11 cellular contexts compared by ENCODE assay signal in genomic region chr17:67443931-67444597, GRCh38.
DNase-seq lines count a peak whose midpoint lies in the region; ATAC-seq and TF ChIP-seq lines count a peak whose summit lies in the region.
"Had no signal": no experiment of that assay in that cellular context is flagged by ENCODE, and none has a peak within 500 bp of the region (broad histone marks: within the 10 kb centered on the region; RNA-seq: fewer than 3 reads in every experiment).

No MANE protein-coding gene starts in this region.

- POLR2A ChIA-PET in CD4-positive, alpha-beta memory T cell (lab: Charles Lee; ENCODE audit: partially characterized antibody) = interaction anchor here (0.6 to 6.8 kb wide), 8 partner anchors 8 to 66 kb away, joined by 3 to 274 read pairs (median 60); partner anchors contain the start of gene PITPNC1

- H3K27me3 ChIP-seq in CD4-positive, alpha-beta memory T cell (ENCODE audit: insufficient read depth, low read length) = no peaks in the 10 kb centered on the region
- no peaks in the 10 kb centered on the region for H3K27me3 ChIP-seq in RWPE2 (ENCODE audit: insufficient read depth, poor library complexity, severe bottlenecking)

- intact Hi-C loops in CD4-positive, alpha-beta memory T cell (cut with micrococcal nuclease) = no loop called here

- no peaks in the 10 kb centered on the region for H3K36me3 ChIP-seq in CD4-positive, alpha-beta memory T cell (ENCODE audit: insufficient read depth, low read length)
- 0 out of 2 replicates have a peak, but pooled peaks cover 3% of the 10 kb centered on the region for H3K36me3 ChIP-seq in RWPE2 (ENCODE audit: low read depth)

- peak overlapping the region; percentile 33 to 98 (median 89) for H3K27ac Mint-ChIP-seq in CD4-positive, alpha-beta memory T cell
- H3K27ac Mint-ChIP-seq in nephron progenitor cell = peak overlapping the region; percentile 91

- peaks cover 0 to 9% of the 10 kb centered on the region in 2 donors for H3K36me3 Mint-ChIP-seq in CD4-positive, alpha-beta memory T cell
- no peaks in the 10 kb centered on the region for H3K36me3 Mint-ChIP-seq in nephron progenitor cell (ENCODE audit: low read depth)

- CTCF ChIA-PET in CD4-positive, alpha-beta memory T cell (lab: Charles Lee; ENCODE audit: partially characterized antibody) = interaction anchor here (15.2 kb wide), 1 partner anchor 31 kb away, joined by 198 read pairs; no protein-coding TSS in a partner anchor

- no peaks in the 10 kb centered on the region for H3K9me3 Mint-ChIP-seq in CD4-positive, alpha-beta memory T cell
- H3K9me3 Mint-ChIP-seq in nephron progenitor cell = no peaks in the 10 kb centered on the region

- peaks cover 91% of the 10 kb centered on the region for H3K4me1 ChIP-seq in CD4-positive, alpha-beta memory T cell (ENCODE audit: insufficient read depth, low read length)
- peaks cover 23% of the 10 kb centered on the region for H3K4me1 ChIP-seq in RWPE2 (ENCODE audit: insufficient read depth, poor library complexity, severe bottlenecking)

- no peak for ATAC-seq in RWPE2 (ENCODE audit: low read depth)
- no peak for ATAC-seq in HG02870 (IDR thresholded peaks at IDR 0.05; ENCODE audit: unreplicated experiment)
- ATAC-seq: esophagus mucosa had no signal

- H3K4me3 Mint-ChIP-seq in CD4-positive, alpha-beta memory T cell = peak overlapping the region in 4 of 8 donors; percentile 4 to 72 (median 24)
- no peak overlapping the region for H3K4me3 Mint-ChIP-seq in nephron progenitor cell

- no peak for TF ChIP-seq CTCF in RWPE2 (IDR thresholded peaks at IDR 0.05; ENCODE audit: poor library complexity, severe bottlenecking)
- no peak for TF ChIP-seq CTCF in fibroblast of mammary gland (conservative IDR thresholded peaks at IDR 0.05; ENCODE audit: control insufficient read depth, insufficient read depth, low read depth, low read length)
- no peak for TF ChIP-seq CTCF in nephron progenitor cell (IDR thresholded peaks at IDR 0.05)

- DNase-seq in CD4-positive, alpha-beta memory T cell = no peak
- no peak for DNase-seq in RWPE2 (ENCODE audit: low spot score)
- peak; percentile 89 for DNase-seq in fibroblast of mammary gland (ENCODE audit: low read depth)
- DNase-seq in nephron progenitor cell = peak; percentile 8
- no peak for DNase-seq in stimulated activated CD4-positive, alpha-beta T cell treated with anti-CD3 and anti-CD28 coated beads, Interleukin-4, amount 100 ng/mL, for 4 hours
- DNase-seq in NOMO-1 (lab: John Stamatoyannopoulos, UW; ENCODE audit: unreplicated experiment in 2 of 2) = no peak
- no peak for DNase-seq in germinal center (ENCODE audit: low spot score)
- DNase-seq: EL, T1000 had no signal

- peak overlapping the region; percentile 47 for H3K27ac ChIP-seq in CD4-positive, alpha-beta memory T cell (ENCODE audit: low read depth, low read length)
- H3K27ac ChIP-seq in RWPE2 (ENCODE audit: poor library complexity, severe bottlenecking) = peak overlapping the region; percentile 2

- peaks cover 43 to 93% (median 70%) of the 10 kb centered on the region in 4 donors for H3K4me1 Mint-ChIP-seq in CD4-positive, alpha-beta memory T cell
- peaks cover 47% of the 10 kb centered on the region for H3K4me1 Mint-ChIP-seq in nephron progenitor cell

- no peak overlapping the region for H3K4me3 ChIP-seq in CD4-positive, alpha-beta memory T cell (ENCODE audit: low read length in 2 of 2)
- H3K4me3 ChIP-seq in RWPE2 (ENCODE audit: severe bottlenecking) (no peak overlapping the region), fibroblast of mammary gland (ENCODE audit: control insufficient read depth, low read depth, low read length) (no peak overlapping the region)

- no peaks in the 10 kb centered on the region for H3K9me3 ChIP-seq in CD4-positive, alpha-beta memory T cell (ENCODE audit: control insufficient read depth in 1 of 2, low read length in 2 of 2)
- no peaks in the 10 kb centered on the region for H3K9me3 ChIP-seq in RWPE2 (ENCODE audit: severe bottlenecking)

- H3K27me3 Mint-ChIP-seq in CD4-positive, alpha-beta memory T cell = no peaks in the 10 kb centered on the region
- H3K27me3 Mint-ChIP-seq in nephron progenitor cell (ENCODE audit: low read depth, poor library complexity) = peaks cover 5% of the 10 kb centered on the region

Comparison
In these comparisons a context has a peak if more than half of its experiments do, and no peak if none do; other contexts are left out.
1. DNase-seq: peak in fibroblast of mammary gland (single experiment) and nephron progenitor cell (single experiment); none in CD4-positive, alpha-beta memory T cell (0 of 5), RWPE2 (single experiment), stimulated activated CD4-positive, alpha-beta T cell treated with anti-CD3 and anti-CD28 coated beads, Interleukin-4, amount 100 ng/mL, for 4 hours (0 of 2), NOMO-1 (0 of 2) and germinal center (single experiment).